In genomic region chr4:113468165-113469022, GRCh38 we compare ENCODE assay signal across 8 cellular contexts.
DNase-seq lines count a peak whose midpoint lies in the region; ATAC-seq and TF ChIP-seq lines count a peak whose summit lies in the region.

No MANE protein-coding gene starts in this region.

- no peaks in the 10 kb centered on the region for H3K27me3 ChIP-seq in iPS DF 6.9 (ENCODE audit: control insufficient read depth, insufficient read depth, low read length)
- H3K27me3 ChIP-seq in skeletal muscle tissue (ENCODE audit: control insufficient read depth in 3 of 3, insufficient read depth in 3 of 3, low read length in 3 of 3), result no peaks in the 10 kb centered on the region
- no peaks in the 10 kb centered on the region for H3K27me3 ChIP-seq in WERI-Rb-1 (ENCODE audit: insufficient read depth, low read depth, severe bottlenecking)

- ATAC-seq in HG02798 (IDR thresholded peaks at IDR 0.05; ENCODE audit: poor library complexity, unreplicated experiment), result no peak

- H3K9me3 ChIP-seq in iPS DF 6.9 (ENCODE audit: control insufficient read depth, insufficient read depth, low read length) (no peaks in the 10 kb centered on the region), skeletal muscle tissue (ENCODE audit: control insufficient read depth in 3 of 3, low read length in 3 of 3) (no peaks in the 10 kb centered on the region), WERI-Rb-1 (ENCODE audit: severe bottlenecking) (no peaks in the 10 kb centered on the region)

- H3K4me1 ChIP-seq in iPS DF 6.9 (ENCODE audit: control insufficient read depth, insufficient read depth, low read length) (0 out of 2 replicates have a peak, but pooled peaks cover 1% of the 10 kb centered on the region), skeletal muscle tissue (ENCODE audit: control insufficient read depth in 3 of 3, insufficient read depth in 3 of 3, low read length in 3 of 3) (peaks cover 16 to 27% (median 22%) of the 10 kb centered on the region in 3 donors)

- DNase-seq in DMS 273 (lab: John Stamatoyannopoulos, UW; ENCODE audit: unreplicated experiment) (peak; percentile 63), NB4 (ENCODE audit: low read depth) (peak; percentile 23), astrocyte of the cerebellum (ENCODE audit: low read depth) (peak; percentile 99), iPS DF 6.9 (ENCODE audit: low read depth, low spot score) (peak; percentile 35), KBM-7 (no peak), WERI-Rb-1 (no peak)

- H3K27ac ChIP-seq in iPS DF 6.9 (ENCODE audit: low read length), result no peak overlapping the region
- peak overlapping the region; percentile 96 for H3K27ac ChIP-seq in skeletal muscle tissue (ENCODE audit: low read depth, low read length)
- no peak overlapping the region for H3K27ac ChIP-seq in WERI-Rb-1

- WGBS in iPS DF 6.9 (ENCODE audit: insufficient coverage, insufficient read length), result no CpG with 5 or more reads among the region's 8 CpGs

- TF ChIP-seq POLR2A in NB4 (IDR thresholded peaks at IDR 0.05; ENCODE audit: extremely low read depth, insufficient read length), result no peak

- H3K36me3 ChIP-seq in iPS DF 6.9 (ENCODE audit: control insufficient read depth, insufficient read depth, low read length), result no peaks in the 10 kb centered on the region
- peaks cover 3 to 10% (median 6%) of the 10 kb centered on the region in 3 donors for H3K36me3 ChIP-seq in skeletal muscle tissue (ENCODE audit: control insufficient read depth in 3 of 3, insufficient read depth in 3 of 3, low read length in 3 of 3)
- peaks cover 6% of the 10 kb centered on the region; the same call in 1 of the 2 replicates for H3K36me3 ChIP-seq in WERI-Rb-1

- H3K4me3 ChIP-seq in NB4 (ENCODE audit: low read depth, low read length) (no peak overlapping the region), astrocyte of the cerebellum (ENCODE audit: low read depth, low read length) (no peak overlapping the region), iPS DF 6.9 (ENCODE audit: low read length) (no peak overlapping the region), skeletal muscle tissue (ENCODE audit: low read length in 3 of 3) (peak overlapping the region; percentile 16 to 37 (median 17)), WERI-Rb-1 (ENCODE audit: low read depth, low read length) (no peak overlapping the region)

- TF ChIP-seq CTCF in NB4 (IDR thresholded peaks at IDR 0.05; ENCODE audit: low read depth, low read length) (no peak), astrocyte of the cerebellum (IDR thresholded peaks at IDR 0.05; ENCODE audit: low read depth, low read length, missing control alignments) (no peak), WERI-Rb-1 (IDR thresholded peaks at IDR 0.05; ENCODE audit: low read depth, low read length) (no peak)

- H3K9ac ChIP-seq in skeletal muscle tissue (ENCODE audit: low read depth in 1 of 3, low read length in 3 of 3), result peak overlapping the region; percentile 34 to 54 (median 35)

- in situ Hi-C loops in astrocyte of the cerebellum (cut with HindIII; ENCODE audit: low sequenced_read_pairs) (no loop called here), KBM-7 (cut with MboI; ENCODE audit: low pct_unique_long_range_greater_than_20kb, low sequenced_read_pairs) (no loop called here)

Comparison
In these comparisons a context has a peak if more than half of its experiments do, and no peak if none do; other contexts are left out.
1. DNase-seq: peak in DMS 273 (single experiment), NB4 (single experiment), astrocyte of the cerebellum (single experiment) and iPS DF 6.9 (single experiment); none in KBM-7 (single experiment) and WERI-Rb-1 (single experiment).
2. H3K4me3 ChIP-seq: peak in skeletal muscle tissue (3 of 3); none in NB4 (single experiment), astrocyte of the cerebellum (single experiment), iPS DF 6.9 (single experiment) and WERI-Rb-1 (single experiment).